In genomic region chr16:85724126-85724879, GRCh38 we compare ENCODE assay signal across 17 cellular contexts.
"Had no signal": no experiment of that assay in that cellular context is flagged by ENCODE, and none has a peak within 500 bp of the region (broad histone marks: within the 10 kb centered on the region; RNA-seq: fewer than 3 reads in every experiment).

No MANE protein-coding gene starts in this region.

- FAIRE-seq: endothelial cell of umbilical vein had no signal

- H3K36me3 ChIP-seq: cardiac muscle cell, esophagus muscularis mucosa, gastroesophageal sphincter, heart right ventricle, stomach had no signal

- DNase-seq: activated CD4-positive, alpha-beta T cell treated with anti-CD3 and anti-CD28 coated beads, Interleukin-2, amount 50 U/mL, for 4 hours; activated gamma-delta T cell; dermis blood vessel endothelial cell; effector memory CD4-positive, alpha-beta T cell; heart right ventricle; immature natural killer cell; kidney glomerular epithelial cell; mesenchymal stem cell; natural killer cell; stomach; SW 1271; T-helper 2 cell had no signal

- H3K27me3 ChIP-seq: cardiac muscle cell, esophagus muscularis mucosa, gastroesophageal sphincter, stomach had no signal

- H3K27ac ChIP-seq: cardiac muscle cell, esophagus muscularis mucosa, gastroesophageal sphincter, heart right ventricle, stomach, VCaP had no signal

- ATAC-seq: gastroesophageal sphincter, heart right ventricle, natural killer cell had no signal

- H3K4me1 ChIP-seq: esophagus muscularis mucosa, gastroesophageal sphincter, stomach had no signal

- H3K9me3 ChIP-seq: esophagus muscularis mucosa, gastroesophageal sphincter, heart right ventricle, stomach had no signal

- H3K4me3 ChIP-seq: cardiac muscle cell, esophagus muscularis mucosa, gastroesophageal sphincter, heart right ventricle, stomach had no signal
